Comparison of ENCODE assay signal across 8 cellular contexts in the genomic region with DNA sequence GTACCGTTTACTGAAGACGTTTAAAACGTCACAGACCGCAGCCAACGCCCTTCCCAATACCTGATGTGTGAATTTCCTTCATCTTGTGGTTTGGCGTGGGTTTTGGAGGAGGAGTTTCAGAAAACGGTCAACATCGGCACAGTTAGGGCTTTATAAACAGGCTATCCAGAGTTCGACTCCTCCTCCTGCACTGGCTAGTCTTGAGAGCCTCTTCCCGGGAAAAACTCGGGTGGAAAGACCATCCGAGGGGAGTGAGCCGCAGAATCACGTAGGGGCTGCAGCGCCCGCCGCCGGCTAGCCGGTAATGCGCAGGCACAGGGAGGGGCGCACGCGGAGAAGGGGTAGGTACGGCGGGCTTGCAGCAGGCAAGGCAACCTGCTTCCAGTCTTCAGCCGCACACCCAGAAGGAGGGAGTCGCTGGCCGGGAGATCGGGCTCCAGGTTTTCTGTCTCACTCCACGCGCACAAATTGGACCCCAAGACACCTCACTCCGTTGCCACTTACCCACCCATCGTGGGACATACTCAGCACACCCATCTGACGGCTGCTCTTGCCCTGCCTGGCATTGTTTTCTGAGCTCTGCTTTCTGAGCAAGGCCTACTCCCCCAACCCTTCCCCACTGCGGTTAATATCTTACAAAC. TPM values are rescaled to one million over a fixed set of nuclear protein-coding genes. Genes with fewer than 3 reads are reported as not detected.
DNase-seq lines count a peak whose midpoint lies in the region; ATAC-seq and TF ChIP-seq lines count a peak whose summit lies in the region.

No MANE protein-coding gene starts in this region.

- TF ChIP-seq CTCF in hepatocyte (IDR thresholded peaks at IDR 0.05; ENCODE audit: poor library complexity): no peak

- no peaks in the 10 kb centered on the region for H3K79me2 ChIP-seq in hepatocyte

- H3K4me3 ChIP-seq in iPS DF 6.9 (ENCODE audit: low read length): peak overlapping the region; percentile 23; the same call in 1 of the 2 replicates
- peak overlapping the region; percentile 65 for H3K4me3 ChIP-seq in skeletal muscle satellite cell (ENCODE audit: low read length)
- H3K4me3 ChIP-seq in hepatocyte: no peak overlapping the region

- peaks cover 8% of the 10 kb centered on the region for H3K9me3 Mint-ChIP-seq in activated naive CD8-positive, alpha-beta T cell treated with anti-CD3 and anti-CD28 coated beads for 36 hours

- peaks cover 14% of the 10 kb centered on the region for H3K36me3 Mint-ChIP-seq in activated naive CD8-positive, alpha-beta T cell treated with anti-CD3 and anti-CD28 coated beads for 36 hours

- H4K20me1 ChIP-seq in hepatocyte (ENCODE audit: insufficient read depth, poor library complexity, severe bottlenecking): no peaks in the 10 kb centered on the region

- H3K27ac Mint-ChIP-seq in activated naive CD8-positive, alpha-beta T cell treated with anti-CD3 and anti-CD28 coated beads for 36 hours: no peak overlapping the region

- DNase-seq in HCEC 1CT (peak; percentile 6), iPS DF 6.9 (ENCODE audit: low read depth, low spot score) (peak; percentile 5), NCI-H1092 (lab: John Stamatoyannopoulos, UW) (no peak), hepatocyte (ENCODE audit: low spot score) (no peak)
- DNase-seq in activated naive CD8-positive, alpha-beta T cell treated with anti-CD3 and anti-CD28 coated beads for 36 hours: peak; percentile 20

- peaks cover 22% of the 10 kb centered on the region for H3K27me3 Mint-ChIP-seq in activated naive CD8-positive, alpha-beta T cell treated with anti-CD3 and anti-CD28 coated beads for 36 hours

- no peaks in the 10 kb centered on the region for H3K9me2 ChIP-seq in hepatocyte (replicated peaks; ENCODE audit: insufficient read depth)

- peak overlapping the region; percentile 38 for H3K4me3 Mint-ChIP-seq in activated naive CD8-positive, alpha-beta T cell treated with anti-CD3 and anti-CD28 coated beads for 36 hours

- no peak overlapping the region for H3K9ac ChIP-seq in skeletal muscle satellite cell (ENCODE audit: low read depth, low read length)

- H3K27me3 ChIP-seq in iPS DF 6.9 (ENCODE audit: control insufficient read depth, insufficient read depth, low read length) (no peaks in the 10 kb centered on the region), skeletal muscle satellite cell (ENCODE audit: control insufficient read depth, insufficient read depth, low read length) (no peaks in the 10 kb centered on the region), hepatocyte (no peaks in the 10 kb centered on the region)

- H3K36me3 ChIP-seq in iPS DF 6.9 (ENCODE audit: control insufficient read depth, insufficient read depth, low read length) (no peaks in the 10 kb centered on the region), skeletal muscle satellite cell (ENCODE audit: insufficient read depth, low read length) (no peaks in the 10 kb centered on the region), hepatocyte (replicated peaks; ENCODE audit: insufficient read depth, low read depth) (no peaks in the 10 kb centered on the region)

- no CpG with 5 or more reads among the region's 35 CpGs for WGBS in iPS DF 6.9 (ENCODE audit: insufficient coverage, insufficient read length)
- 76% methylated on average over 35 of the region's 35 CpGs for WGBS in hepatocyte (ENCODE audit: low lambda C conversion rate, missing lambda C conversion rate)

- no peak overlapping the region for H3K27ac ChIP-seq in iPS DF 6.9 (ENCODE audit: low read length)
- no peak overlapping the region for H3K27ac ChIP-seq in hepatocyte

- H3K9me3 ChIP-seq in iPS DF 6.9 (ENCODE audit: control insufficient read depth, insufficient read depth, low read length): no peaks in the 10 kb centered on the region
- H3K9me3 ChIP-seq in skeletal muscle satellite cell (replicated peaks; ENCODE audit: low read length): no peaks in the 10 kb centered on the region
- peaks cover 4% of the 10 kb centered on the region for H3K9me3 ChIP-seq in hepatocyte (ENCODE audit: low read depth)

- ATAC-seq in GM18870 (IDR thresholded peaks at IDR 0.05; ENCODE audit: unreplicated experiment) (no peak), HG02870 (IDR thresholded peaks at IDR 0.05; ENCODE audit: unreplicated experiment) (no peak)

- H2AFZ ChIP-seq in hepatocyte: no peak overlapping the region

- H3K4me1 Mint-ChIP-seq in activated naive CD8-positive, alpha-beta T cell treated with anti-CD3 and anti-CD28 coated beads for 36 hours: peaks cover 14% of the 10 kb centered on the region

- H3K4me1 ChIP-seq in iPS DF 6.9 (ENCODE audit: control insufficient read depth, insufficient read depth, low read length) (no peaks in the 10 kb centered on the region), skeletal muscle satellite cell (ENCODE audit: control insufficient read depth, insufficient read depth, low read length) (peaks cover 6% of the 10 kb centered on the region), hepatocyte (ENCODE audit: insufficient read depth) (no peaks in the 10 kb centered on the region)

- H3K4me2 ChIP-seq in skeletal muscle satellite cell (ENCODE audit: low read length): peak overlapping the region; percentile 90
- no peak overlapping the region for H3K4me2 ChIP-seq in hepatocyte

RNA-seq across cellular contexts. Expression of gene SLC19A2, which starts 25.4 kb away (rescaled TPM):
- total RNA-seq in activated naive CD8-positive, alpha-beta T cell treated with anti-CD3 and anti-CD28 coated beads for 36 hours: 1 to 10 TPM; 6.2 to 6.5 TPM
- total RNA-seq in skeletal muscle satellite cell (2012; rRNA removed): 19.0 and 20.8 TPM in 2 replicates
- total RNA-seq in hepatocyte: 41.7 and 45.0 TPM in 2 replicates
- 15.0 and 16.3 TPM in 2 replicates for polyA plus RNA-seq in hepatocyte

RNA-seq across cellular contexts. Expression of gene CCDC181, which starts 33.0 kb away (rescaled TPM):
- under 1 TPM; 0.52 to 0.62 TPM for total RNA-seq in activated naive CD8-positive, alpha-beta T cell treated with anti-CD3 and anti-CD28 coated beads for 36 hours
- total RNA-seq in skeletal muscle satellite cell (2012; rRNA removed): 0.51 and 1.3 TPM in 2 replicates
- total RNA-seq in hepatocyte: 0.52 and 1.3 TPM in 2 replicates
- 0.79 and 1.1 TPM in 2 replicates for polyA plus RNA-seq in hepatocyte

Comparison
In these comparisons a context has a peak if more than half of its experiments do, and no peak if none do; other contexts are left out.
1. DNase-seq: peak in HCEC 1CT (single experiment), activated naive CD8-positive, alpha-beta T cell treated with anti-CD3 and anti-CD28 coated beads for 36 hours (single experiment) and iPS DF 6.9 (single experiment); none in NCI-H1092 (single experiment) and hepatocyte (single experiment).